In genomic region chr1:201709564-201710295, GRCh38 we compare ENCODE assay signal across 9 cellular contexts.
A peak's percentile ranks its signal among the peaks of the same experiment; 100 is the strongest.
DNase-seq lines count a peak whose midpoint lies in the region; ATAC-seq, FAIRE-seq and TF ChIP-seq lines count a peak whose summit lies in the region.
"Had no signal": no experiment of that assay in that cellular context is flagged by ENCODE, and none has a peak within 500 bp of the region (broad histone marks: within the 10 kb centered on the region; RNA-seq: fewer than 3 reads in every experiment).

No MANE protein-coding gene starts in this region.

- peaks cover 24% of the 10 kb centered on the region for H4K20me1 ChIP-seq in smooth muscle cell (ENCODE audit: low read depth)

- peaks cover 47% of the 10 kb centered on the region for H3K79me2 ChIP-seq in smooth muscle cell (ENCODE audit: low read depth)

- H3K9me3 ChIP-seq in smooth muscle cell (replicated peaks; ENCODE audit: low read depth), result no peaks in the 10 kb centered on the region

- WGBS in smooth muscle cell (ENCODE audit: low lambda C conversion rate), result 16% methylated on average over 4 of the region's 4 CpGs

- peak overlapping the region; percentile 67 for H3K9ac ChIP-seq in smooth muscle cell (ENCODE audit: low read depth)

- TF ChIP-seq CTCF in BJ (IDR thresholded peaks at IDR 0.05; ENCODE audit: insufficient read depth, low read depth, low read length) (peak; percentile 96), smooth muscle cell (IDR thresholded peaks at IDR 0.05; ENCODE audit: borderline replicate concordance, insufficient read depth, poor library complexity, severe bottlenecking) (peak; percentile 78)

- no peak for DNase-seq in BJ (ENCODE audit: low read depth)
- peak; percentile 80 for DNase-seq in HTR-8/SVneo (ENCODE audit: insufficient read length, low spot score)
- peak in 32 of 34 experiments; percentile 7 to 59 (median 39) for DNase-seq in T-cell
- DNase-seq in amniotic stem cell (lab: John Stamatoyannopoulos, UW), result peak; percentile 13
- peak in 44 of 51 donors; percentile 34 to 84 (median 66) for DNase-seq in hypothalamus (lab: John Stamatoyannopoulos, UW)
- DNase-seq in smooth muscle cell (lab: John Stamatoyannopoulos, UW; ENCODE audit: unreplicated experiment), result peak; percentile 29

- H3K4me3 ChIP-seq in BJ (ENCODE audit: low read depth, low read length), result no peak overlapping the region
- H3K4me3 ChIP-seq in smooth muscle cell, result no peak overlapping the region
- H3K4me3 ChIP-seq: SK-N-MC had no signal

- peaks cover 5 to 7% of the 10 kb centered on the region in 2 donors for H3K27me3 Mint-ChIP-seq in T-cell

- H2AFZ ChIP-seq in smooth muscle cell (ENCODE audit: low read depth), result no peak overlapping the region

- POLR2A ChIA-PET in BJ (lab: Charles Lee), result no interaction called here
- POLR2A ChIA-PET in T-cell (lab: Charles Lee), result interaction anchor here in 1 of 2 donors (1.0 kb wide), 1 partner anchor 27 kb away, joined by 11 read pairs; no protein-coding TSS in a partner anchor

- no peaks in the 10 kb centered on the region for H3K4me1 Mint-ChIP-seq in T-cell

- H3K36me3 ChIP-seq in BJ (ENCODE audit: control insufficient read depth, insufficient read depth, low read length) (peaks cover 8% of the 10 kb centered on the region), smooth muscle cell (ENCODE audit: low read depth) (no peaks in the 10 kb centered on the region)

- H3K27ac Mint-ChIP-seq in T-cell, result no peak overlapping the region

- peak overlapping the region; percentile 92 for H3K27ac ChIP-seq in smooth muscle cell (ENCODE audit: low read depth)
- H3K27ac ChIP-seq: SK-N-MC had no signal

- FAIRE-seq in HTR-8/SVneo (lab: Jason Lieb, UNC), result no peak

- no peak overlapping the region for H3K4me3 Mint-ChIP-seq in T-cell

- peak overlapping the region; percentile 72 for H3K4me2 ChIP-seq in smooth muscle cell

- H3K9me3 Mint-ChIP-seq in T-cell, result no peaks in the 10 kb centered on the region

- peaks cover 27% of the 10 kb centered on the region for H3F3A ChIP-seq in smooth muscle cell (ENCODE audit: low read depth)

- CTCF ChIA-PET in BJ (lab: Yijun Ruan, JAX), result interaction anchor here (0.6 to 17.3 kb wide), 44 partner anchors 9 to 252 kb away, joined by 3 to 495 read pairs (median 4); partner anchors contain the start of genes IPO9 and NAV1
- CTCF ChIA-PET in T-cell (lab: Charles Lee), result interaction anchor here (0.5 to 1.6 kb wide), 12 partner anchors 9 to 154 kb away, joined by 3 to 14 read pairs (median 3); no protein-coding TSS in a partner anchor

- peaks cover 40% of the 10 kb centered on the region for H3K4me1 ChIP-seq in smooth muscle cell (ENCODE audit: low read depth)

- H3K27me3 ChIP-seq in BJ (ENCODE audit: control insufficient read depth, insufficient read depth, low read length) (no peaks in the 10 kb centered on the region), smooth muscle cell (ENCODE audit: low read depth) (no peaks in the 10 kb centered on the region)

- no peaks in the 10 kb centered on the region for H3K36me3 Mint-ChIP-seq in T-cell

- peak; percentile 66 for ATAC-seq in GM19025 (IDR thresholded peaks at IDR 0.05; ENCODE audit: low read depth, unreplicated experiment)
- peak; percentile 68 to 83 (median 74) for ATAC-seq in T-cell (replicated peaks in 1 of 4)
- no peak for ATAC-seq in GM19324 (IDR thresholded peaks at IDR 0.05; ENCODE audit: low FRiP score, unreplicated experiment)
